17 cellular contexts compared by ENCODE assay signal in the genomic region with DNA sequence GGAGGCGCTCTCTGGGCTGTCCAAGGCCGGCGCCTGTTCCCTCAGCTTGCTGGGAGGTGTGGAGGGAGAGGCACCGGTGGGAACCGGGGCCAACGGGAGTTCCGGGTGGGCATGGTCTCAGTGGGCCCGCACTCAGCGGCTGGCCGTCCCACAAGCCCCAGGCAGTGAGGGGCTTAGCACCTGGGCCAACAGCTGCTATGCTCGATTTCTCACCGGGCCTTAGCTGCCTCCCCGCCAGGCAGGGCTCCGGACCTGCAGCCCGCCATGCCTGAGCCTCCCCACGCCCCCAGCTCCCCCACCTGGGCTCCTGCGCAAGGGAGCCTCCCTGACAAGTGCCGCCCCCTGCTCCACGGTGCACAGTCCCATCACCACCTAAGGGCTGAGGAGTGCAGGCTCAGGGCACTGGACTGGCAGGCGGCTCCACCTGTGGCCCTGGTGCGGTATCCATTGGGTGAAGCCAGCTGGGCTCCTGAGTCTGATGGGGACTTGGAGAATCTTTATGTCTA.
DNase-seq lines count a peak whose midpoint lies in the region; ATAC-seq and TF ChIP-seq lines count a peak whose summit lies in the region.
"Had no signal": no experiment of that assay in that cellular context is flagged by ENCODE, and none has a peak within 500 bp of the region (broad histone marks: within the 10 kb centered on the region; RNA-seq: fewer than 3 reads in every experiment).

No MANE protein-coding gene starts in this region.

- H3K9me3 ChIP-seq in heart left ventricle = peaks cover 0 to 8% (median 0%) of the 10 kb centered on the region in 12 donors
- H3K9me3 ChIP-seq: A549, Caco-2 had no signal

- peaks cover 15% of the 10 kb centered on the region for H3K27me3 Mint-ChIP-seq in stimulated activated naive CD8-positive, alpha-beta T cell treated with anti-CD3 and anti-CD28 coated beads, Interleukin-15, amount 100 ng/mL, for 72 hours
- H3K27me3 Mint-ChIP-seq: B cell had no signal

- H3K36me3 ChIP-seq in heart left ventricle = no peaks in the 10 kb centered on the region
- H3K36me3 ChIP-seq: BLaER1 treated with 17β-estradiol and CSF1 and Interleukin-3, amounts not matched to agents 10 nM and 100 nM had no signal

- no peak for TF ChIP-seq POLR2A in heart left ventricle (IDR thresholded peaks at IDR 0.05)

- no peaks in the 10 kb centered on the region for H3K27me3 ChIP-seq in heart left ventricle
- H3K27me3 ChIP-seq: BLaER1 treated with 17β-estradiol and CSF1 and Interleukin-3, amounts not matched to agents 10 nM and 100 nM had no signal

- no peak for ATAC-seq in Right ventricle myocardium inferior
- no peak for ATAC-seq in heart left ventricle
- ATAC-seq in stimulated activated naive CD8-positive, alpha-beta T cell treated with anti-CD3 and anti-CD28 coated beads, Interleukin-15, amount 100 ng/mL, for 72 hours = peak; percentile 35
- ATAC-seq in stimulated activated naive CD8-positive, alpha-beta T cell treated with anti-CD3 and anti-CD28 coated beads, Interleukin-15, Interleukin-2, amounts not matched to agents 100 U/mL and 50 U/mL, for 24 hours = no peak
- ATAC-seq: A549; CD8-positive, alpha-beta T cell had no signal

- no peak overlapping the region for H3K27ac ChIP-seq in heart left ventricle
- H3K27ac ChIP-seq: 22Rv1; A549; BLaER1 treated with 17β-estradiol and CSF1 and Interleukin-3, amounts not matched to agents 10 nM and 100 nM; C4-2B had no signal

- intact Hi-C loops in Right ventricle myocardium inferior (cut with DNase I) (no loop called here), heart left ventricle (cut with DNase I) (no loop called here)

- peaks cover 0 to 9% of the 10 kb centered on the region in 2 donors for H3K9me3 Mint-ChIP-seq in stimulated activated naive CD8-positive, alpha-beta T cell treated with anti-CD3 and anti-CD28 coated beads, Interleukin-15, amount 100 ng/mL, for 72 hours

- no peaks in the 10 kb centered on the region for H3K4me1 Mint-ChIP-seq in stimulated activated naive CD8-positive, alpha-beta T cell treated with anti-CD3 and anti-CD28 coated beads, Interleukin-15, amount 100 ng/mL, for 72 hours
- H3K4me1 Mint-ChIP-seq: B cell had no signal

- no peaks in the 10 kb centered on the region for H3K4me1 ChIP-seq in heart left ventricle
- H3K4me1 ChIP-seq: A549; BLaER1 treated with 17β-estradiol and CSF1 and Interleukin-3, amounts not matched to agents 10 nM and 100 nM; Caco-2 had no signal

- H3K4me3 Mint-ChIP-seq in stimulated activated naive CD8-positive, alpha-beta T cell treated with anti-CD3 and anti-CD28 coated beads, Interleukin-15, amount 100 ng/mL, for 72 hours = no peak overlapping the region
- H3K4me3 Mint-ChIP-seq: B cell; CD4-positive, alpha-beta T cell; CD8-positive, alpha-beta T cell had no signal

- peak; percentile 55 for DNase-seq in Right ventricle myocardium inferior (ENCODE audit: missing footprints)
- DNase-seq in heart left ventricle = no peak
- no peak for DNase-seq in stimulated activated naive CD8-positive, alpha-beta T cell treated with anti-CD3 and anti-CD28 coated beads, Interleukin-15, amount 100 ng/mL, for 72 hours
- no peak for DNase-seq in stimulated activated naive CD8-positive, alpha-beta T cell treated with anti-CD3 and anti-CD28 coated beads, Interleukin-15, Interleukin-2, amounts not matched to agents 100 U/mL and 50 U/mL, for 24 hours
- DNase-seq in NAMALWA (ENCODE audit: low spot score) = no peak
- DNase-seq: AML-193; Caco-2; Calu3; CD4-positive, alpha-beta T cell; CD8-positive, alpha-beta T cell; DMS79 treated with DMSO at 0.1 percent for 48 hours; GF-D8 had no signal

- TF ChIP-seq CTCF in heart left ventricle (IDR thresholded peaks at IDR 0.05) = no peak

- WGBS in heart left ventricle, 4 donors = 94 to 97% (median 95%) methylated on average over 12 to 21 of the region's 21 CpGs

- no peak overlapping the region for H3K27ac Mint-ChIP-seq in stimulated activated naive CD8-positive, alpha-beta T cell treated with anti-CD3 and anti-CD28 coated beads, Interleukin-15, amount 100 ng/mL, for 72 hours
- H3K27ac Mint-ChIP-seq: B cell; CD4-positive, alpha-beta T cell; CD8-positive, alpha-beta T cell had no signal

- no peak overlapping the region for H3K4me3 ChIP-seq in heart left ventricle
- H3K4me3 ChIP-seq: A549; BLaER1 treated with 17β-estradiol and CSF1 and Interleukin-3, amounts not matched to agents 10 nM and 100 nM had no signal
